In genomic region chr3:10213156-10213792, GRCh38 we compare ENCODE assay signal across 22 cellular contexts. TPM values are rescaled to one million over a fixed set of nuclear protein-coding genes. Genes with fewer than 3 reads are reported as not detected.
DNase-seq lines count a peak whose midpoint lies in the region; ATAC-seq and TF ChIP-seq lines count a peak whose summit lies in the region.
"Had no signal": no experiment of that assay in that cellular context is flagged by ENCODE, and none has a peak within 500 bp of the region (broad histone marks: within the 10 kb centered on the region; RNA-seq: fewer than 3 reads in every experiment).

No MANE protein-coding gene starts in this region.

- peak overlapping the region; percentile 60 for H2AFZ ChIP-seq in OCI-LY3 (ENCODE audit: low read depth, low read length)
- H2AFZ ChIP-seq in fibroblast of lung (ENCODE audit: low read length) = no peak overlapping the region

- no peaks in the 10 kb centered on the region for H3K27me3 Mint-ChIP-seq in T-helper 2 cell treated with Interferon-gamma antibody and Interleukin-4, amounts not matched to agents 5 μg/mL and 100 μg/mL, for 36 hours (ENCODE audit: low read depth)
- H3K27me3 Mint-ChIP-seq: type B pancreatic cell had no signal

- no peaks in the 10 kb centered on the region for H3K9me3 ChIP-seq in OCI-LY3 (ENCODE audit: insufficient read depth, low read length)
- H3K9me3 ChIP-seq in fibroblast of lung (ENCODE audit: control insufficient read depth, insufficient read depth, low read depth, low read length) = no peaks in the 10 kb centered on the region
- H3K9me3 ChIP-seq in heart left ventricle = peaks cover 0 to 10% (median 0%) of the 10 kb centered on the region in 12 donors
- H3K9me3 ChIP-seq: esophagus squamous epithelium, stomach had no signal

- H3K36me3 ChIP-seq in OCI-LY3 (replicated peaks; ENCODE audit: low read depth, low read length) (no peaks in the 10 kb centered on the region), fibroblast of lung (ENCODE audit: control insufficient read depth, insufficient read depth, low read length) (peaks cover 2% of the 10 kb centered on the region), heart left ventricle (peaks cover 0 to 37% (median 6%) of the 10 kb centered on the region in 9 donors)

- peaks cover 4% of the 10 kb centered on the region for H3K4me1 Mint-ChIP-seq in T-helper 2 cell treated with Interferon-gamma antibody and Interleukin-4, amounts not matched to agents 5 μg/mL and 100 μg/mL, for 36 hours (ENCODE audit: low read depth)
- H3K4me1 Mint-ChIP-seq: mesothelial cell of epicardium, nephron had no signal

- peaks cover 8% of the 10 kb centered on the region for H3K36me3 Mint-ChIP-seq in T-helper 2 cell treated with Interferon-gamma antibody and Interleukin-4, amounts not matched to agents 5 μg/mL and 100 μg/mL, for 36 hours (ENCODE audit: low read depth)
- H3K36me3 Mint-ChIP-seq: mesothelial cell of epicardium, type B pancreatic cell had no signal

- no peak overlapping the region for H3K27ac Mint-ChIP-seq in T-helper 2 cell treated with Interferon-gamma antibody and Interleukin-4, amounts not matched to agents 5 μg/mL and 100 μg/mL, for 36 hours
- H3K27ac Mint-ChIP-seq: mesothelial cell of epicardium, nephron, type B pancreatic cell had no signal

- no peak overlapping the region for H3K4me3 Mint-ChIP-seq in T-helper 2 cell treated with Interferon-gamma antibody and Interleukin-4, amounts not matched to agents 5 μg/mL and 100 μg/mL, for 36 hours
- H3K4me3 Mint-ChIP-seq: mesothelial cell of epicardium, nephron, type B pancreatic cell had no signal

- peaks cover 6% of the 10 kb centered on the region for H3K9me3 Mint-ChIP-seq in T-helper 2 cell treated with Interferon-gamma antibody and Interleukin-4, amounts not matched to agents 5 μg/mL and 100 μg/mL, for 36 hours
- H3K9me3 Mint-ChIP-seq: mesothelial cell of epicardium, type B pancreatic cell had no signal

- ATAC-seq in GM18861 (IDR thresholded peaks at IDR 0.05; ENCODE audit: unreplicated experiment) (peak; percentile 62), heart left ventricle (no peak)
- ATAC-seq: left colon had no signal

- intact Hi-C loops in heart left ventricle (cut with DNase I) = no loop called here

- TF ChIP-seq CTCF in OCI-LY3 (IDR thresholded peaks at IDR 0.05; ENCODE audit: low read depth, low read length) (no peak), fibroblast of lung (conservative IDR thresholded peaks at IDR 0.05 in 1 of 2, IDR thresholded peaks at IDR 0.05 in 1 of 2; ENCODE audit: low read depth in 1 of 2, low read length in 2 of 2) (no peak), heart left ventricle (IDR thresholded peaks at IDR 0.05) (no peak)

- no peaks in the 10 kb centered on the region for H4K20me1 ChIP-seq in OCI-LY3 (ENCODE audit: insufficient read depth, low read length)
- H4K20me1 ChIP-seq in fibroblast of lung (ENCODE audit: control insufficient read depth, extremely low read depth, insufficient read depth, low read length) = no peaks in the 10 kb centered on the region

- H3K4me2 ChIP-seq in OCI-LY3 (ENCODE audit: low read length) = peak overlapping the region; percentile 57
- H3K4me2 ChIP-seq in fibroblast of lung (ENCODE audit: extremely low read depth, insufficient read depth, low read length) = no peak overlapping the region

- DNase-seq in ELR (ENCODE audit: low read depth) = peak; percentile 25
- DNase-seq in fibroblast of lung (ENCODE audit: low read depth in 2 of 2) = peak; percentile 53 to 75
- DNase-seq in heart left ventricle = no peak
- DNase-seq in T-helper 2 cell treated with Interferon-gamma antibody and Interleukin-4, amounts not matched to agents 5 μg/mL and 100 μg/mL, for 36 hours (ENCODE audit: low spot score) = no peak
- DNase-seq in dedifferentiated amniotic fluid mesenchymal stem cell (ENCODE audit: extremely low spot score) = no peak
- DNase-seq: activated CD8-positive, alpha-beta memory T cell treated with anti-CD3 and anti-CD28 coated beads, Interleukin-2, amount 50 U/mL, for 4 hours; activated naive CD4-positive, alpha-beta T cell; AML-193; anterior cingulate cortex; COR-L47; effector memory CD4-positive, alpha-beta T cell; EL; esophagus squamous epithelium; glutamatergic neuron; left colon; NCI-H510A treated with DMSO at 0.1 percent for 48 hours; stomach had no signal

- no peak overlapping the region for H3K27ac ChIP-seq in OCI-LY3 (ENCODE audit: low read length)
- H3K27ac ChIP-seq in fibroblast of lung (ENCODE audit: insufficient read depth, low read length) = no peak overlapping the region
- H3K27ac ChIP-seq in heart left ventricle = no peak overlapping the region
- H3K27ac ChIP-seq: esophagus squamous epithelium, stomach had no signal

- H3K9ac ChIP-seq in OCI-LY3 (ENCODE audit: low read length) = no peak overlapping the region
- no peak overlapping the region for H3K9ac ChIP-seq in fibroblast of lung (ENCODE audit: insufficient read depth, low read length)

- 82 to 92% (median 85%) methylated on average over 9 of the region's 9 CpGs for WGBS in heart left ventricle, 4 donors

- H3K4me3 ChIP-seq in OCI-LY3 (ENCODE audit: low read length) (peak overlapping the region; percentile 46), fibroblast of lung (replicated peaks in 1 of 4; ENCODE audit: control extremely low read depth in 1 of 4, insufficient read depth in 1 of 4, low read depth in 3 of 4, low read length in 4 of 4) (no peak overlapping the region), heart left ventricle (no peak overlapping the region)
- H3K4me3 ChIP-seq: esophagus squamous epithelium, stomach had no signal

- no peaks in the 10 kb centered on the region for H3K79me2 ChIP-seq in OCI-LY3 (ENCODE audit: low read length)
- no peaks in the 10 kb centered on the region for H3K79me2 ChIP-seq in fibroblast of lung (ENCODE audit: control insufficient read depth, insufficient read depth, low read length)

- TF ChIP-seq POLR2A in heart left ventricle (IDR thresholded peaks at IDR 0.05) = no peak

- H3K27me3 ChIP-seq in OCI-LY3 (ENCODE audit: low read depth, low read length) = no peaks in the 10 kb centered on the region
- no peaks in the 10 kb centered on the region for H3K27me3 ChIP-seq in fibroblast of lung (ENCODE audit: control insufficient read depth, insufficient read depth, low read length)
- H3K27me3 ChIP-seq in heart left ventricle = no peaks in the 10 kb centered on the region
- H3K27me3 ChIP-seq: esophagus squamous epithelium, stomach had no signal

- H3K4me1 ChIP-seq in OCI-LY3 (ENCODE audit: low read length) = peaks cover 21% of the 10 kb centered on the region
- no peaks in the 10 kb centered on the region for H3K4me1 ChIP-seq in fibroblast of lung (ENCODE audit: control insufficient read depth, extremely low read depth, insufficient read depth, low read length)
- no peaks in the 10 kb centered on the region for H3K4me1 ChIP-seq in heart left ventricle
- H3K4me1 ChIP-seq: esophagus squamous epithelium, stomach had no signal

RNA-seq across cellular contexts. Expression of gene TATDN2, which starts 35.0 kb away (rescaled TPM):
- total RNA-seq in fibroblast of lung (9.0 and 12.4 TPM in 2 replicates), heart left ventricle (10 to 100 TPM; 10.1 to 26.6 (median 16.8) TPM)
- polyA plus RNA-seq in fibroblast of lung (16.5 and 20.9 TPM in 2 replicates), heart left ventricle (10 to 100 TPM in 1 of 2 donors, 1 to 10 TPM in 1; 8.6 to 31.6 TPM)
- polyA plus RNA-seq in fibroblast of lung (2012) = 17.8 and 25.1 TPM in 2 replicates
- 21.0 and 33.0 TPM in 2 replicates for polyA minus RNA-seq in fibroblast of lung (ENCODE audit: low replicate concordance)

RNA-seq across cellular contexts. Expression of gene IRAK2, which starts 48.6 kb away (rescaled TPM):
- total RNA-seq in fibroblast of lung (4.4 and 6.6 TPM in 2 replicates), heart left ventricle (1 to 10 TPM in 7 of 9 donors, under 1 TPM in 2; 0.70 to 6.3 (median 1.5) TPM)
- polyA plus RNA-seq in fibroblast of lung (1.5 and 3.6 TPM in 2 replicates), heart left ventricle (1 to 10 TPM in 1 of 2 donors, under 1 TPM in 1; 0.46 to 1.4 TPM)
- 0.64 and 1.7 TPM in 2 replicates for polyA plus RNA-seq in fibroblast of lung (2012)
- 1.8 and 4.7 TPM in 2 replicates for polyA minus RNA-seq in fibroblast of lung (ENCODE audit: low replicate concordance)

Comparison
In these comparisons a context has a peak if more than half of its experiments do, and no peak if none do; other contexts are left out.
1. DNase-seq: peak in ELR (single experiment) and fibroblast of lung (2 of 2); none in heart left ventricle (0 of 5), T-helper 2 cell treated with Interferon-gamma antibody and Interleukin-4, amounts not matched to agents 5 μg/mL and 100 μg/mL, for 36 hours (single experiment) and dedifferentiated amniotic fluid mesenchymal stem cell (single experiment).